ENCODE assay signal across 15 cellular contexts in the genomic region with DNA sequence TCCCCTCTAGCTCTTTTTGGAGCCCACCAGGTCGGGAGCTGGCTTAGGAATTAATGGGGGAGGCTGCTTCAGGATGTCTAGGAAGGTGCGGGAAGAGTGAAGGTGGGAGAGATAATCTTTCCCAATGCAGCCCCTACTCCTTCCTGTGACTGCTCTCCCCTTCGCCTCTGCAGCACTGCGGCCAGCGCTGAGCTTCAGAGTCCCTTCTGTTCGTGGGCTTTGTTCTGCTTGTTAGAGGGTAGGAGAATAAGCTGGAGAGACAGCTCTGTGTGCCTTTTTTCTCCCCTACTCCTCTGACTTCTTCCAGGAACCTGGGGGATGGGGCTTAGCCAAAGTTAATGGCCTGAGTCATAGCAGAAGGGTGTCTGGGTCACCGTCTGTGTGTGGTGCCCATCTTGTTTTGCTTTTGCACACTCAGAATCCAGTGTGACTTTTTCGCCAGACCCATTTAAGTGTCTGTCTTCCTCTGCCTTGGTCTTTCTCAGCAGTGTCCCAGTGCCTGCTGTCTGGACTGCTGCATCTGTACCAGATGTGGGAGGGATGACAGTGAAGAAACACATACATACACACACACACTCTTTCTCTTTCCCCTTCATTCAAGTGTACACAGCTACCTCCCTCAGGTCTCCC. TPM values are rescaled to one million over a fixed set of nuclear protein-coding genes. Genes with fewer than 3 reads are reported as not detected.
DNase-seq lines count a peak whose midpoint lies in the region; ATAC-seq lines count a peak whose summit lies in the region.
"Had no signal": no experiment of that assay in that cellular context is flagged by ENCODE, and none has a peak within 500 bp of the region (broad histone marks: within the 10 kb centered on the region; RNA-seq: fewer than 3 reads in every experiment).

No MANE protein-coding gene starts in this region.

- peak overlapping the region; percentile 3 for H3K27ac ChIP-seq in angular gyrus (ENCODE audit: low read depth, low read length)
- H3K27ac ChIP-seq: adrenal gland, heart left ventricle had no signal

- no peak for ATAC-seq in GM18873 (IDR thresholded peaks at IDR 0.05; ENCODE audit: low FRiP score, unreplicated experiment)
- ATAC-seq in HG03159 (IDR thresholded peaks at IDR 0.05; ENCODE audit: unreplicated experiment): no peak
- no peak for ATAC-seq in GM18502 (IDR thresholded peaks at IDR 0.05; ENCODE audit: poor library complexity, unreplicated experiment)
- ATAC-seq: activated CD4-positive, CD25-positive, alpha-beta regulatory T cell treated with anti-CD3 and anti-CD28 coated beads, Interleukin-2, amount 50 U/mL, for 24 hours; heart left ventricle had no signal

- DNase-seq in A172 (ENCODE audit: low spot score): peak; percentile 28
- peak; percentile 72 for DNase-seq in GM03348 (ENCODE audit: low spot score)
- DNase-seq in iris pigment epithelial cell (ENCODE audit: low read depth): peak; percentile 16
- DNase-seq in activated CD4-positive, CD25-positive, alpha-beta regulatory T cell (lab: John Stamatoyannopoulos, UW): no peak
- DNase-seq: activated T-cell treated with anti-CD3 and anti-CD28 coated beads, Interleukin-2, amount 50 U/mL, for 1 hour; adrenal gland; effector CD4-positive, alpha-beta T cell; heart left ventricle; occipital lobe; SW 1271 had no signal

RNA-seq across cellular contexts. Expression of a gene that starts 3.0 kb away (rescaled TPM):
- total RNA-seq in A172 (2014; rRNA removed; shearing (Covaris generic)): 0.36 and 0.67 TPM in 2 replicates

RNA-seq across cellular contexts. Expression of a gene that starts 5.8 kb away (rescaled TPM):
- 133 and 149 TPM in 2 replicates for total RNA-seq in A172 (2014; rRNA removed; shearing (Covaris generic))

RNA-seq across cellular contexts. Expression of a gene that starts 30.2 kb away (rescaled TPM):
- total RNA-seq in A172 (2014; rRNA removed; shearing (Covaris generic)): 2.3 and 11.8 TPM in 2 replicates

RNA-seq across cellular contexts. Expression of a gene that starts 32.5 kb away (rescaled TPM):
- 45.3 and 46.9 TPM in 2 replicates for total RNA-seq in A172 (2014; rRNA removed; shearing (Covaris generic))

RNA-seq across cellular contexts. Expression of a gene that starts 38.2 kb away (rescaled TPM):
- total RNA-seq in A172 (2014; rRNA removed; shearing (Covaris generic)): 42.5 and 54.0 TPM in 2 replicates

Comparison
In these comparisons a context has a peak if more than half of its experiments do, and no peak if none do; other contexts are left out.
1. DNase-seq: peak in A172 (single experiment), GM03348 (single experiment) and iris pigment epithelial cell (single experiment); none in activated CD4-positive, CD25-positive, alpha-beta regulatory T cell (0 of 4).